8 cellular contexts compared by ENCODE assay signal in the genomic region with DNA sequence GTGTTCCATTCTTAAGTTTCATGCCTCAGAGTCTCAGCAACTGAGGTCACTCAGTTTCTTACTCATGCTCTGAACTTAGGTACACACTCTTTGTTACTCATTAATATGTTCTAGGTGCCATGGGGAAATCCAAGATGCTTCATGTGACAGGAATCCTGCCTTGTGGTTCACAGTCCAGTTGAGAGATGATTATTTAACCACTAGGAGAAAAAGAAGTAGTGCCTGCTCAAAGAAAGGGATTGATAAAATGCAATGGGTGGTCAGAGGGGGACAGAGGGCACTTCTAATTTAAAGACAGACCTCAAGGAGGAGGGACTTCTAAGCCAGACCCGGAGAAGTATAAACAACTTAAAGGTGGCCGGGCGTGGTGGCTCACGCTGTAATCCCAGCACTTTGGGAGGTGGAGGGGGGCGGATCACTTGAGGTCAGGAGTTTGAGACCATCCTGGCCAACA.
DNase-seq lines count a peak whose midpoint lies in the region; ATAC-seq and TF ChIP-seq lines count a peak whose summit lies in the region.

No MANE protein-coding gene starts in this region.

- no peaks in the 10 kb centered on the region for H3K36me3 ChIP-seq in Caco-2 (ENCODE audit: control insufficient read depth, insufficient read depth, low read length)
- no peaks in the 10 kb centered on the region for H3K36me3 ChIP-seq in neural progenitor cell

- H3K27me3 ChIP-seq in Caco-2 (replicated peaks; ENCODE audit: control insufficient read depth, insufficient read depth, low read length), result no peaks in the 10 kb centered on the region
- no peaks in the 10 kb centered on the region for H3K27me3 ChIP-seq in neural progenitor cell

- no peak overlapping the region for H3K4me2 ChIP-seq in neural progenitor cell

- peaks cover 30% of the 10 kb centered on the region for H3K4me1 Mint-ChIP-seq in Caco-2 (ENCODE audit: low read depth, unreplicated experiment)
- H3K4me1 Mint-ChIP-seq in neural progenitor cell, result peaks cover 4% of the 10 kb centered on the region

- peaks cover 9% of the 10 kb centered on the region for H3K36me3 Mint-ChIP-seq in Caco-2 (ENCODE audit: insufficient read depth, unreplicated experiment)
- H3K36me3 Mint-ChIP-seq in neural progenitor cell, result no peaks in the 10 kb centered on the region

- POLR2A ChIA-PET in Caco-2 (lab: Charles Lee), result no interaction called here

- H3K4me1 ChIP-seq in Caco-2, result peaks cover 42% of the 10 kb centered on the region
- no peaks in the 10 kb centered on the region for H3K4me1 ChIP-seq in neural progenitor cell

- H3K27me3 Mint-ChIP-seq in Caco-2 (ENCODE audit: insufficient read depth, unreplicated experiment) (no peaks in the 10 kb centered on the region), neural progenitor cell (ENCODE audit: insufficient read depth, low read depth) (no peaks in the 10 kb centered on the region)

- H3K4me3 Mint-ChIP-seq in Caco-2 (ENCODE audit: unreplicated experiment) (peak overlapping the region; percentile 45), neural progenitor cell (no peak overlapping the region)

- peak overlapping the region; percentile 84 for H3K27ac Mint-ChIP-seq in Caco-2 (ENCODE audit: unreplicated experiment)
- H3K27ac Mint-ChIP-seq in neural progenitor cell, result no peak overlapping the region

- H4K20me1 ChIP-seq in neural progenitor cell (ENCODE audit: low read depth), result no peaks in the 10 kb centered on the region

- DNase-seq in Caco-2 (peak; percentile 72 to 77), HPDE6-E6E7 (ENCODE audit: extremely low spot score) (peak; percentile 91), fibroblast of the conjunctiva (ENCODE audit: low read depth) (peak; percentile 68), NCI-H1092 treated with DMSO at 0.1 percent for 48 hours (lab: John Stamatoyannopoulos, UW) (no peak), midbrain (lab: John Stamatoyannopoulos, UW) (no peak), neural progenitor cell (ENCODE audit: low spot score) (no peak)

- no peaks in the 10 kb centered on the region for H3K79me2 ChIP-seq in neural progenitor cell (ENCODE audit: low read depth)

- H3F3A ChIP-seq in neural progenitor cell (ENCODE audit: low read depth), result peaks cover 7% of the 10 kb centered on the region

- H3K4me3 ChIP-seq in Caco-2 (ENCODE audit: low read depth, low read length) (no peak overlapping the region), neural progenitor cell (no peak overlapping the region)

- BruUV-seq in Caco-2 (replicated peaks; lab: Mats Ljungman, UMichigan), result no TSS peak

- ATAC-seq in GM21367 (IDR thresholded peaks at IDR 0.05; ENCODE audit: unreplicated experiment) (peak; percentile 51), GM19328 (IDR thresholded peaks at IDR 0.05; ENCODE audit: unreplicated experiment) (no peak)

- no peak overlapping the region for H3K27ac ChIP-seq in neural progenitor cell

- no peaks in the 10 kb centered on the region for H3K9me3 ChIP-seq in Caco-2
- no peaks in the 10 kb centered on the region for H3K9me3 ChIP-seq in neural progenitor cell (ENCODE audit: low read depth)

- no peak overlapping the region for H3K9ac ChIP-seq in neural progenitor cell

- H3K9me3 Mint-ChIP-seq in Caco-2 (ENCODE audit: unreplicated experiment) (no peaks in the 10 kb centered on the region), neural progenitor cell (no peaks in the 10 kb centered on the region)

- H2AFZ ChIP-seq in neural progenitor cell (replicated peaks), result no peak overlapping the region

- no peak for TF ChIP-seq CTCF in Caco-2 (IDR thresholded peaks at IDR 0.05; ENCODE audit: insufficient read depth in 1 of 2, low read depth in 1 of 2, low read length in 1 of 2, severe bottlenecking in 1 of 2, unreplicated experiment in 1 of 2)
- TF ChIP-seq CTCF in neural progenitor cell (IDR thresholded peaks at IDR 0.05), result no peak

- CTCF ChIA-PET in Caco-2 (lab: Charles Lee), result no interaction called here

- intact Hi-C loops in Caco-2 (cut with micrococcal nuclease; ENCODE audit: unreplicated experiment), result no loop called here

Comparison
In these comparisons a context has a peak if more than half of its experiments do, and no peak if none do; other contexts are left out.
1. DNase-seq: peak in Caco-2 (2 of 2), HPDE6-E6E7 (single experiment) and fibroblast of the conjunctiva (single experiment); none in NCI-H1092 treated with DMSO at 0.1 percent for 48 hours (single experiment), midbrain (single experiment) and neural progenitor cell (single experiment).